38 cellular contexts compared by ENCODE assay signal in genomic region chr13:32216281-32216680, GRCh38.
"Had no signal": no experiment of that assay in that cellular context is flagged by ENCODE, and none has a peak within 500 bp of the region (broad histone marks: within the 10 kb centered on the region; RNA-seq: fewer than 3 reads in every experiment).

No MANE protein-coding gene starts in this region.

- H3K4me3 ChIP-seq: adrenal gland, body of pancreas, breast epithelium had no signal

- H3K27me3 Mint-ChIP-seq: activated CD4-positive, alpha-beta memory T cell treated with anti-CD3 and anti-CD28 coated beads, Interleukin-2, amount 10 ng/mL, durations not matched to agents 7 days and 5 days; activated CD4-positive, alpha-beta T cell treated with anti-CD3 and anti-CD28 coated beads for 36 hours; activated CD4-positive, alpha-beta T cell treated with anti-CD3 and anti-CD28 coated beads, Interleukin-2, amount 10 ng/mL, durations not matched to agents 7 days and 5 days; activated naive CD8-positive, alpha-beta T cell treated with anti-CD3 and anti-CD28 coated beads for 36 hours; activated T-cell treated with anti-CD3 and anti-CD28 coated beads, Interleukin-2, amount 50 U/mL, for 24 hours; activated T-helper 17 cell treated with anti-CD3 and anti-CD28 coated beads, Interleukin-2, amount 50 U/mL, for 72 hours had no signal

- H3K27me3 ChIP-seq: adrenal gland, body of pancreas, brain microvascular endothelial cell, breast epithelium had no signal

- DNase-seq: activated CD4-positive, alpha-beta memory T cell treated with anti-CD3 and anti-CD28 coated beads, Interleukin-2, amount 10 ng/mL, durations not matched to agents 7 days and 5 days; activated CD4-positive, alpha-beta T cell treated with anti-CD3 and anti-CD28 coated beads for 1 hour; activated CD4-positive, alpha-beta T cell treated with anti-CD3 and anti-CD28 coated beads for 36 hours; activated CD4-positive, alpha-beta T cell treated with anti-CD3 and anti-CD28 coated beads for 48 hours; activated CD4-positive, alpha-beta T cell treated with anti-CD3 and anti-CD28 coated beads, Interleukin-2, amount 10 ng/mL, durations not matched to agents 7 days and 5 days; activated CD4-positive, alpha-beta T cell treated with anti-CD3 and anti-CD28 coated beads, Interleukin-2, amount 50 U/mL, for 48 hours; activated CD4-positive, CD25-positive, alpha-beta regulatory T cell; activated CD8-positive, alpha-beta memory T cell treated with anti-CD3 and anti-CD28 coated beads for 24 hours; activated CD8-positive, alpha-beta memory T cell treated with anti-CD3 and anti-CD28 coated beads, Interleukin-2, amount 10 ng/mL, durations not matched to agents 7 days and 5 days; activated CD8-positive, alpha-beta memory T cell treated with anti-CD3 and anti-CD28 coated beads, Interleukin-2, amount 50 U/mL, for 48 hours; activated CD8-positive, alpha-beta T cell treated with anti-CD3 and anti-CD28 coated beads, Interleukin-2, amount 10 ng/mL, durations not matched to agents 7 days and 5 days; activated effector memory CD4-positive, alpha-beta T cell treated with anti-CD3 and anti-CD28 coated beads, Interleukin-2, amount 50 U/mL, for 16 hours; activated gamma-delta T cell treated with Interleukin-2 at 50 U/mL for 16 hours; activated naive CD4-positive, alpha-beta T cell; activated naive CD4-positive, alpha-beta T cell treated with anti-CD3 and anti-CD28 coated beads for 36 hours; activated naive CD4-positive, alpha-beta T cell treated with anti-CD3 and anti-CD28 coated beads, Interleukin-2, amount 50 U/mL, for 16 hours; activated naive CD8-positive, alpha-beta T cell treated with anti-CD3 and anti-CD28 coated beads for 36 hours; activated T-cell treated with anti-CD3 and anti-CD28 coated beads, Interleukin-2, amount 50 U/mL, for 24 hours; activated T-cell treated with anti-CD3 and anti-CD28 coated beads, Interleukin-2, amount 50 U/mL, for 72 hours; adrenal gland; amniotic stem cell; aorta; body of pancreas; brain microvascular endothelial cell; central memory CD4-positive, alpha-beta T cell; T-helper 1 cell; T-helper 2 cell; T-helper 9 cell had no signal

- H3K9me3 ChIP-seq: adrenal gland, body of pancreas, breast epithelium had no signal

- H3K27ac ChIP-seq: adrenal gland, body of pancreas, brain microvascular endothelial cell, breast epithelium, VCaP had no signal

- FAIRE-seq: astrocyte, TTC549 had no signal

- H3K36me3 Mint-ChIP-seq: activated CD8-positive, alpha-beta memory T cell treated with anti-CD3 and anti-CD28 coated beads, Interleukin-2, amount 10 ng/mL, durations not matched to agents 7 days and 5 days; activated naive CD4-positive, alpha-beta T cell treated with anti-CD3 and anti-CD28 coated beads, Interleukin-2, amount 50 U/mL, for 72 hours; activated naive CD8-positive, alpha-beta T cell treated with anti-CD3 and anti-CD28 coated beads for 36 hours had no signal

- ATAC-seq: activated CD4-positive, alpha-beta T cell treated with anti-CD3 and anti-CD28 coated beads for 36 hours; activated CD4-positive, CD25-positive, alpha-beta regulatory T cell treated with anti-CD3 and anti-CD28 coated beads, Interleukin-2, amount 50 U/mL, for 24 hours; activated CD8-positive, alpha-beta memory T cell treated with anti-CD3 and anti-CD28 coated beads, Interleukin-2, amount 10 ng/mL, durations not matched to agents 7 days and 5 days; activated CD8-positive, alpha-beta T cell treated with anti-CD3 and anti-CD28 coated beads, Interleukin-2, amount 10 ng/mL, durations not matched to agents 7 days and 5 days; activated naive CD4-positive, alpha-beta T cell treated with anti-CD3 and anti-CD28 coated beads, Interleukin-2, amount 50 U/mL, for 72 hours; activated T-cell treated with anti-CD3 and anti-CD28 coated beads, Interleukin-2, amount 50 U/mL, for 72 hours; activated T-helper 17 cell treated with anti-CD3 and anti-CD28 coated beads, Interleukin-2, amount 50 U/mL, for 72 hours; body of pancreas had no signal

- H3K4me3 Mint-ChIP-seq: activated CD4-positive, alpha-beta memory T cell treated with anti-CD3 and anti-CD28 coated beads, Interleukin-2, amount 10 ng/mL, durations not matched to agents 7 days and 5 days; activated CD4-positive, alpha-beta T cell treated with anti-CD3 and anti-CD28 coated beads for 36 hours; activated CD4-positive, alpha-beta T cell treated with anti-CD3 and anti-CD28 coated beads, Interleukin-2, amount 10 ng/mL, durations not matched to agents 7 days and 5 days; activated CD8-positive, alpha-beta memory T cell treated with anti-CD3 and anti-CD28 coated beads, Interleukin-2, amount 10 ng/mL, durations not matched to agents 7 days and 5 days; activated CD8-positive, alpha-beta T cell treated with anti-CD3 and anti-CD28 coated beads, Interleukin-2, amount 10 ng/mL, durations not matched to agents 7 days and 5 days; activated naive CD4-positive, alpha-beta T cell treated with anti-CD3 and anti-CD28 coated beads for 36 hours; activated naive CD8-positive, alpha-beta T cell treated with anti-CD3 and anti-CD28 coated beads for 36 hours; activated T-cell treated with anti-CD3 and anti-CD28 coated beads, Interleukin-2, amount 50 U/mL, for 24 hours; activated T-cell treated with anti-CD3 and anti-CD28 coated beads, Interleukin-2, amount 50 U/mL, for 72 hours; activated T-helper 1 cell treated with anti-CD3 and anti-CD28 coated beads, Interleukin-12 subunit alpha, Interleukin-12 subunit beta, Interleukin-2, Interleukin-4 antibody, amounts not matched to agents 30 ng/mL and 10 ng/mL and 1 ng/mL, durations not matched to agents 14 hours and 24 hours and 36 hours; activated T-helper 17 cell treated with anti-CD3 and anti-CD28 coated beads, Interleukin-2, amount 50 U/mL, for 72 hours; T-helper 1 cell treated with Interleukin-12 subunit alpha and Interleukin-12 subunit beta and Interleukin-4 antibody, amounts not matched to agents 30 μg/mL and 1 μg/mL, for 36 hours; T-helper 2 cell treated with Interferon-gamma antibody and Interleukin-4, amounts not matched to agents 5 μg/mL and 100 μg/mL, for 36 hours had no signal

- H3K27ac Mint-ChIP-seq: activated CD4-positive, alpha-beta memory T cell treated with anti-CD3 and anti-CD28 coated beads, Interleukin-2, amount 10 ng/mL, durations not matched to agents 7 days and 5 days; activated CD4-positive, alpha-beta T cell treated with anti-CD3 and anti-CD28 coated beads for 36 hours; activated CD4-positive, alpha-beta T cell treated with anti-CD3 and anti-CD28 coated beads, Interleukin-2, amount 10 ng/mL, durations not matched to agents 7 days and 5 days; activated CD8-positive, alpha-beta memory T cell treated with anti-CD3 and anti-CD28 coated beads, Interleukin-2, amount 10 ng/mL, durations not matched to agents 7 days and 5 days; activated CD8-positive, alpha-beta T cell treated with anti-CD3 and anti-CD28 coated beads, Interleukin-2, amount 10 ng/mL, durations not matched to agents 7 days and 5 days; activated naive CD4-positive, alpha-beta T cell treated with anti-CD3 and anti-CD28 coated beads for 36 hours; activated naive CD4-positive, alpha-beta T cell treated with anti-CD3 and anti-CD28 coated beads, Interleukin-2, amount 50 U/mL, for 72 hours; activated naive CD8-positive, alpha-beta T cell treated with anti-CD3 and anti-CD28 coated beads for 36 hours; activated T-cell treated with anti-CD3 and anti-CD28 coated beads, Interleukin-2, amount 50 U/mL, for 24 hours; activated T-cell treated with anti-CD3 and anti-CD28 coated beads, Interleukin-2, amount 50 U/mL, for 72 hours; activated T-helper 1 cell treated with anti-CD3 and anti-CD28 coated beads, Interleukin-12 subunit alpha, Interleukin-12 subunit beta, Interleukin-2, Interleukin-4 antibody, amounts not matched to agents 30 ng/mL and 10 ng/mL and 1 ng/mL, durations not matched to agents 14 hours and 24 hours and 36 hours; activated T-helper 17 cell treated with anti-CD3 and anti-CD28 coated beads, Interleukin-2, amount 50 U/mL, for 72 hours; T-helper 1 cell treated with Interleukin-12 subunit alpha and Interleukin-12 subunit beta and Interleukin-4 antibody, amounts not matched to agents 30 μg/mL and 1 μg/mL, for 36 hours; T-helper 2 cell treated with Interferon-gamma antibody and Interleukin-4, amounts not matched to agents 5 μg/mL and 100 μg/mL, for 36 hours had no signal

- H3K4me1 Mint-ChIP-seq: activated CD4-positive, alpha-beta memory T cell treated with anti-CD3 and anti-CD28 coated beads, Interleukin-2, amount 10 ng/mL, durations not matched to agents 7 days and 5 days; activated CD4-positive, alpha-beta T cell treated with anti-CD3 and anti-CD28 coated beads for 36 hours; activated CD4-positive, alpha-beta T cell treated with anti-CD3 and anti-CD28 coated beads, Interleukin-2, amount 10 ng/mL, durations not matched to agents 7 days and 5 days; activated CD8-positive, alpha-beta memory T cell treated with anti-CD3 and anti-CD28 coated beads, Interleukin-2, amount 10 ng/mL, durations not matched to agents 7 days and 5 days; activated naive CD8-positive, alpha-beta T cell treated with anti-CD3 and anti-CD28 coated beads for 36 hours; activated T-helper 17 cell treated with anti-CD3 and anti-CD28 coated beads, Interleukin-2, amount 50 U/mL, for 72 hours had no signal

- H3K9me3 Mint-ChIP-seq: activated CD4-positive, alpha-beta memory T cell treated with anti-CD3 and anti-CD28 coated beads, Interleukin-2, amount 10 ng/mL, durations not matched to agents 7 days and 5 days; activated CD4-positive, alpha-beta T cell treated with anti-CD3 and anti-CD28 coated beads, Interleukin-2, amount 10 ng/mL, durations not matched to agents 7 days and 5 days; activated naive CD4-positive, alpha-beta T cell treated with anti-CD3 and anti-CD28 coated beads for 36 hours; activated naive CD4-positive, alpha-beta T cell treated with anti-CD3 and anti-CD28 coated beads, Interleukin-2, amount 50 U/mL, for 72 hours; activated naive CD8-positive, alpha-beta T cell treated with anti-CD3 and anti-CD28 coated beads for 36 hours; activated T-cell treated with anti-CD3 and anti-CD28 coated beads, Interleukin-2, amount 50 U/mL, for 24 hours; activated T-cell treated with anti-CD3 and anti-CD28 coated beads, Interleukin-2, amount 50 U/mL, for 72 hours; activated T-helper 1 cell treated with anti-CD3 and anti-CD28 coated beads, Interleukin-12 subunit alpha, Interleukin-12 subunit beta, Interleukin-2, Interleukin-4 antibody, amounts not matched to agents 30 ng/mL and 10 ng/mL and 1 ng/mL, durations not matched to agents 14 hours and 24 hours and 36 hours; activated T-helper 17 cell treated with anti-CD3 and anti-CD28 coated beads, Interleukin-2, amount 50 U/mL, for 72 hours; T-helper 1 cell treated with Interleukin-12 subunit alpha and Interleukin-12 subunit beta and Interleukin-4 antibody, amounts not matched to agents 30 μg/mL and 1 μg/mL, for 36 hours; T-helper 2 cell treated with Interferon-gamma antibody and Interleukin-4, amounts not matched to agents 5 μg/mL and 100 μg/mL, for 36 hours had no signal

- H3K36me3 ChIP-seq: adrenal gland, brain microvascular endothelial cell, breast epithelium had no signal

- H3K4me1 ChIP-seq: adrenal gland, body of pancreas, breast epithelium had no signal
